Comparison of ENCODE assay signal across 1 cellular context in genomic region chr13:110298566-110299321, GRCh38.
TF ChIP-seq lines count a peak whose summit lies in the region.

No MANE protein-coding gene starts in this region.

TF ChIP-seq in H1, 55 proteins besides CTCF, POLR2A, EP300 and RAD21:
- TF ChIP-seq RXRA (IDR thresholded peaks at IDR 0.05; ENCODE audit: insufficient read depth, low read depth, low read length) = no peak
- no peak for TF ChIP-seq SUZ12 (IDR thresholded peaks at IDR 0.05; ENCODE audit: low read length)
- TF ChIP-seq TBP (IDR thresholded peaks at IDR 0.05; ENCODE audit: low read depth, low read length) = peak; percentile 42; the same call in 1 of the 2 replicates
- no peak for TF ChIP-seq BCL11A (IDR thresholded peaks at IDR 0.05; ENCODE audit: low read depth in 2 of 2, low read length in 2 of 2)
- TF ChIP-seq FOSL1 (IDR thresholded peaks at IDR 0.05; ENCODE audit: insufficient read depth, low read depth, low read length) = no peak
- no peak for TF ChIP-seq SRF (IDR thresholded peaks at IDR 0.05; ENCODE audit: low read depth, low read length)
- TF ChIP-seq CTBP2 (IDR thresholded peaks at IDR 0.05; ENCODE audit: borderline replicate concordance, insufficient read depth, insufficient read length, low read length) = no peak
- TF ChIP-seq USF2 (IDR thresholded peaks at IDR 0.05; ENCODE audit: low read length) = no peak
- TF ChIP-seq HDAC6 (IDR thresholded peaks at IDR 0.05; ENCODE audit: low read depth, low read length) = no peak
- peak; percentile 35 for TF ChIP-seq ASH2L (IDR thresholded peaks at IDR 0.05; ENCODE audit: low read length)
- TF ChIP-seq PHF8 (conservative IDR thresholded peaks at IDR 0.05; ENCODE audit: low read depth, low read length) = no peak
- no peak for TF ChIP-seq RFX5 (IDR thresholded peaks at IDR 0.05; ENCODE audit: borderline replicate concordance, low read depth, low read length)
- TF ChIP-seq NRF1 (IDR thresholded peaks at IDR 0.05; ENCODE audit: low read depth, low read length) = no peak
- TF ChIP-seq TEAD4 (IDR thresholded peaks at IDR 0.05; ENCODE audit: low read depth, low read length) = peak; percentile 17; the same call in 1 of the 2 replicates
- no peak for TF ChIP-seq E2F6 (IDR thresholded peaks at IDR 0.05)
- TF ChIP-seq CREB1 (IDR thresholded peaks at IDR 0.05) = no peak
- no peak for TF ChIP-seq GTF2F1 (IDR thresholded peaks at IDR 0.05; ENCODE audit: borderline replicate concordance, low read depth, low read length)
- no peak for TF ChIP-seq POU5F1 (IDR thresholded peaks at IDR 0.05; ENCODE audit: low read depth, low read length)
- peak in 1 of 2 experiments; percentile 49; a peak in 1 of 4 replicates for TF ChIP-seq SIN3A (conservative IDR thresholded peaks at IDR 0.05 in 1 of 2, IDR thresholded peaks at IDR 0.05 in 1 of 2; ENCODE audit: low read depth in 1 of 2, low read length in 2 of 2)
